ENCODE assay signal across 8 cellular contexts in genomic region chr17:48671697-48672171, GRCh38. TPM values are rescaled to one million over a fixed set of nuclear protein-coding genes. Genes with fewer than 3 reads are reported as not detected.
DNase-seq lines count a peak whose midpoint lies in the region; ATAC-seq and TF ChIP-seq lines count a peak whose summit lies in the region.

No MANE protein-coding gene starts in this region.

- H3K36me3 ChIP-seq in kidney epithelial cell (ENCODE audit: control insufficient read depth, insufficient read depth, low read length) = no peaks in the 10 kb centered on the region

- no peak for ATAC-seq in GM18858 (IDR thresholded peaks at IDR 0.05; ENCODE audit: unreplicated experiment)

- TF ChIP-seq CTCF in kidney epithelial cell (IDR thresholded peaks at IDR 0.05; ENCODE audit: insufficient read depth, low read length, poor library complexity, severe bottlenecking) = peak; percentile 85

- H3K27me3 ChIP-seq in kidney epithelial cell (ENCODE audit: control insufficient read depth, insufficient read depth, low read length) = no peaks in the 10 kb centered on the region

- DNase-seq in NCI-H1436 (lab: John Stamatoyannopoulos, UW) (peak; percentile 50), NCI-H1436 treated with DMSO at 0.1 percent for 48 hours (lab: John Stamatoyannopoulos, UW) (no peak), NCI-H2081 treated with DMSO at 0.1 percent for 48 hours (lab: John Stamatoyannopoulos, UW) (peak; percentile 14), kidney epithelial cell (ENCODE audit: low read depth) (peak; percentile 45)
- DNase-seq in activated CD4-positive, CD25-positive, alpha-beta regulatory T cell (lab: John Stamatoyannopoulos, UW) = peak; percentile 4 to 50 (median 38)
- DNase-seq in central memory CD4-positive, alpha-beta T cell = peak; percentile 41
- DNase-seq in stimulated activated CD4-positive, alpha-beta T cell treated with anti-CD3 and anti-CD28 coated beads, Interleukin-12 subunit alpha, Interleukin-12 subunit beta, amount 100 ng/mL, for 48 hours (ENCODE audit: low read depth in 2 of 3, low spot score in 1 of 3) = peak; percentile 39 to 70 (median 57)

- no peak overlapping the region for H3K4me3 ChIP-seq in kidney epithelial cell (ENCODE audit: low read depth, low read length)

RNA-seq across cellular contexts. Expression of gene HOXB9, which starts 45.6 kb away (rescaled TPM):
- 70.1 and 77.0 TPM in 2 replicates for total RNA-seq in kidney epithelial cell

RNA-seq across cellular contexts. Expression of gene PRAC1, which starts 50.6 kb away (rescaled TPM):
- total RNA-seq in kidney epithelial cell = not detected in 2 replicates

RNA-seq across cellular contexts. Expression of gene PRAC2, which starts 51.3 kb away (rescaled TPM):
- not detected in 2 replicates for total RNA-seq in kidney epithelial cell

RNA-seq across cellular contexts. Expression of gene HOXB8, which starts 56.6 kb away (rescaled TPM):
- 7.2 and 7.5 TPM in 2 replicates for total RNA-seq in kidney epithelial cell

RNA-seq across cellular contexts. Expression of gene HOXB13, which starts 56.8 kb away (rescaled TPM):
- not detected in 2 replicates for total RNA-seq in kidney epithelial cell
